ENCODE assay signal across 8 cellular contexts in genomic region chr9:93133641-93134017, GRCh38. TPM values are rescaled to one million over a fixed set of nuclear protein-coding genes. Genes with fewer than 3 reads are reported as not detected.
DNase-seq lines count a peak whose midpoint lies in the region; ATAC-seq and TF ChIP-seq lines count a peak whose summit lies in the region.

No MANE protein-coding gene starts in this region.

- no peaks in the 10 kb centered on the region for H3K79me2 ChIP-seq in H9 (ENCODE audit: insufficient read depth, low read length)

- H4K20me1 ChIP-seq in H9 (ENCODE audit: control insufficient read depth, insufficient read depth, insufficient read length): no peaks in the 10 kb centered on the region

- no peak overlapping the region for H4K5ac ChIP-seq in H9 (ENCODE audit: insufficient read length, low read depth, low read length)

- H3K9me3 Mint-ChIP-seq in H9: peaks cover 0 to 3% of the 10 kb centered on the region in 2 experiments; a peak in 2 of 5 replicates

- no peaks in the 10 kb centered on the region; a peak in 2 of 7 replicates for H3K36me3 Mint-ChIP-seq in H9 (ENCODE audit: insufficient read depth in 1 of 3, low read depth in 3 of 3)

- H3K4me1 Mint-ChIP-seq in H9: peaks cover 15 to 28% of the 10 kb centered on the region in 2 experiments

- H3K27me3 ChIP-seq in H9 (ENCODE audit: insufficient read depth, low read length) (peaks cover 5% of the 10 kb centered on the region; the same call in 1 of the 2 replicates), MG63 (no peaks in the 10 kb centered on the region), left lung (no peaks in the 10 kb centered on the region)

- H3K79me1 ChIP-seq in H9 (ENCODE audit: insufficient read depth, low read depth, low read length, poor library complexity, severe bottlenecking): no peaks in the 10 kb centered on the region

- H3K9ac ChIP-seq in H9 (ENCODE audit: extremely low read depth, insufficient read length, low read length): peak overlapping the region; percentile 39

- TF ChIP-seq CTCF in H9 (conservative IDR thresholded peaks at IDR 0.05) (no peak), left lung (IDR thresholded peaks at IDR 0.05) (no peak)

- no peak overlapping the region for H4K8ac ChIP-seq in H9 (replicated peaks; ENCODE audit: insufficient read length, low read depth, low read length)

- no peaks in the 10 kb centered on the region; the same call in 1 of the 2 replicates for H3K4me1 ChIP-seq in H9 (ENCODE audit: insufficient read depth, low read length)
- peaks cover 41 to 76% of the 10 kb centered on the region in 2 donors for H3K4me1 ChIP-seq in left lung

- H3K36me3 ChIP-seq in MG63 (peaks cover 5% of the 10 kb centered on the region; the same call in 1 of the 2 replicates), left lung (peaks cover 0 to 5% of the 10 kb centered on the region in 2 donors)

- H3K4ac ChIP-seq in H9 (ENCODE audit: low read depth, low read length): no peak overlapping the region

- peak overlapping the region; percentile 66; the same call in 1 of the 2 replicates for H3K14ac ChIP-seq in H9 (ENCODE audit: insufficient read depth, low read length)

- peaks cover 28% of the 10 kb centered on the region for H3K27me3 Mint-ChIP-seq in H9 (ENCODE audit: low read depth)

- peak overlapping the region; percentile 74 to 85 for H3K4me3 Mint-ChIP-seq in H9

- no peak overlapping the region for H2BK120ac ChIP-seq in H9 (ENCODE audit: low read depth, low read length, poor library complexity, severe bottlenecking)

- no peak overlapping the region for H3K27ac Mint-ChIP-seq in H9

- no peak overlapping the region for H2BK12ac ChIP-seq in H9 (ENCODE audit: insufficient read length, low read depth, low read length)

- peak overlapping the region; percentile 38 for H3K18ac ChIP-seq in H9 (ENCODE audit: insufficient read length, low read depth, low read length)

- H3K9me3 ChIP-seq in H9 (ENCODE audit: control insufficient read depth, low read depth, low read length) (no peaks in the 10 kb centered on the region), MG63 (no peaks in the 10 kb centered on the region), left lung (peaks cover 0 to 5% of the 10 kb centered on the region in 2 donors)

- no peaks in the 10 kb centered on the region for H3K23me2 ChIP-seq in H9 (ENCODE audit: insufficient read length, low read depth, low read length, poor library complexity, severe bottlenecking)

- peak overlapping the region; percentile 48 for H3K4me2 ChIP-seq in H9 (ENCODE audit: insufficient read depth, insufficient read length, low read length)

- ATAC-seq in activated CD4-positive, CD25-positive, alpha-beta regulatory T cell treated with anti-CD3 and anti-CD28 coated beads, Interleukin-2, amount 50 U/mL, for 24 hours: peak; percentile 28 to 34
- ATAC-seq in left lung: peak; percentile 64

- no peak overlapping the region for H2BK5ac ChIP-seq in H9 (ENCODE audit: insufficient read length, low read length)

- H4K91ac ChIP-seq in H9 (ENCODE audit: insufficient read length, low read depth, low read length): no peak overlapping the region

- no peak for DNase-seq in H9
- DNase-seq in MG63: peak; percentile 86
- peak; percentile 59 for DNase-seq in dedifferentiated amniotic fluid mesenchymal stem cell (ENCODE audit: extremely low spot score)
- DNase-seq in left lung: peak; percentile 84 to 91
- peak; percentile 37 to 40 for DNase-seq in stimulated activated CD4-positive, alpha-beta T cell treated with anti-CD3 and anti-CD28 coated beads, Interleukin-4, amount 100 ng/mL, for 4 hours
- DNase-seq in GM19240 (ENCODE audit: insufficient read length, low spot score): no peak

- no peak overlapping the region for H2AFZ ChIP-seq in H9 (ENCODE audit: low read length)

- H2AK5ac ChIP-seq in H9 (ENCODE audit: insufficient read length, low read length): no peak overlapping the region

- intact Hi-C loops in left lung (cut with DNase I): no loop called here

- H2BK20ac ChIP-seq in H9 (ENCODE audit: low read depth, low read length, poor library complexity, severe bottlenecking): no peak overlapping the region

- H3K56ac ChIP-seq in H9 (ENCODE audit: insufficient read length, low read depth, low read length): no peak overlapping the region

- H3T11ph ChIP-seq in H9 (ENCODE audit: low read length): no peak overlapping the region

- H3K27ac ChIP-seq in H9 (ENCODE audit: insufficient read length, low read depth, low read length) (no peak overlapping the region), left lung (peak overlapping the region; percentile 96 to 99)

- H3K23ac ChIP-seq in H9 (ENCODE audit: insufficient read length, low read depth, low read length): no peak overlapping the region

- WGBS in H9 (ENCODE audit: extremely low coverage, insufficient read length, low lambda C conversion rate): no CpG with 5 or more reads among the region's 37 CpGs

- H2BK15ac ChIP-seq in H9 (ENCODE audit: low read depth, low read length): no peak overlapping the region

- peak overlapping the region; percentile 68 for H3K4me3 ChIP-seq in GM08714 (ENCODE audit: low read length)
- peak overlapping the region; percentile 90 for H3K4me3 ChIP-seq in MG63
- peak overlapping the region; percentile 76 to 95 for H3K4me3 ChIP-seq in left lung

RNA-seq across cellular contexts. Expression of gene NINJ1, which starts 0.4 kb away (rescaled TPM):
- total RNA-seq in H9 (2021) (27.4 and 28.9 TPM in 2 replicates), left lung (10 to 100 TPM; 77.9 to 83.5 TPM)
- total RNA-seq in MG63 (2014; rRNA removed; shearing (Covaris generic); ENCODE audit: low replicate concordance): 22.5 and 71.0 TPM in 2 replicates

RNA-seq across cellular contexts. Expression of gene CARD19, which starts 37.6 kb away (rescaled TPM):
- total RNA-seq in H9 (2021) (21.4 and 23.6 TPM in 2 replicates), left lung (10 to 100 TPM; 27.7 to 43.0 TPM)
- 77.4 and 103 TPM in 2 replicates for total RNA-seq in MG63 (2014; rRNA removed; shearing (Covaris generic); ENCODE audit: low replicate concordance)

RNA-seq across cellular contexts. Expression of gene WNK2, which starts 50.3 kb away (rescaled TPM):
- 69.4 and 70.5 TPM in 2 replicates for total RNA-seq in H9 (2021)
- 0.17 and 1.1 TPM in 2 replicates for total RNA-seq in MG63 (2014; rRNA removed; shearing (Covaris generic); ENCODE audit: low replicate concordance)
- 1 to 10 TPM in 1 of 2 donors, under 1 TPM in 1; 0.93 to 1.6 TPM for total RNA-seq in left lung

Comparison
In these comparisons a context has a peak if more than half of its experiments do, and no peak if none do; other contexts are left out.
1. DNase-seq: peak in MG63 (single experiment), dedifferentiated amniotic fluid mesenchymal stem cell (single experiment), left lung (2 of 2) and stimulated activated CD4-positive, alpha-beta T cell treated with anti-CD3 and anti-CD28 coated beads, Interleukin-4, amount 100 ng/mL, for 4 hours (2 of 2); none in H9 (single experiment) and GM19240 (single experiment).
2. RNA of gene WNK2, which starts 50.3 kb away (total RNA-seq): 69.4 to 70.5 TPM in H9; 0.93 to 1.6 TPM in left lung and 0.17 to 1.1 TPM in MG63; every median in the first group is over 10 times any median in the second.
3. Peak in every context shown above with its lines, with median percentiles within 50 percentile points of each other: H3K4me3 ChIP-seq.